8 cellular contexts compared by ENCODE assay signal in genomic region chr11:118010738-118011461, GRCh38. TPM values are rescaled to one million over a fixed set of nuclear protein-coding genes. Genes with fewer than 3 reads are reported as not detected.
A peak's percentile ranks its signal among the peaks of the same experiment; 100 is the strongest.
DNase-seq lines count a peak whose midpoint lies in the region; ATAC-seq, FAIRE-seq and TF ChIP-seq lines count a peak whose summit lies in the region.

No MANE protein-coding gene starts in this region.

- peaks cover 8% of the 10 kb centered on the region for H3K9me3 Mint-ChIP-seq in dendritic cell treated with granulocyte-macrophage colony-stimulating factor and Interleukin-4, amounts not matched to agents 40 ng/mL and 50 ng/mL, for 4 days

- peak overlapping the region; percentile 49 for H3K4me3 Mint-ChIP-seq in dendritic cell treated with granulocyte-macrophage colony-stimulating factor and Interleukin-4, amounts not matched to agents 40 ng/mL and 50 ng/mL, for 4 days

- DNase-seq in G401 (ENCODE audit: low spot score) (peak; percentile 27), gastrocnemius medialis (peak; percentile 35 to 49), RKO (ENCODE audit: low spot score) (no peak), small intestine (no peak), foreskin keratinocyte (no peak)

- TF ChIP-seq POLR2A in gastrocnemius medialis (IDR thresholded peaks at IDR 0.05): no peak

- H3K27me3 ChIP-seq in gastrocnemius medialis (peaks cover 0 to 4% (median 0%) of the 10 kb centered on the region in 3 donors), small intestine (ENCODE audit: control insufficient read depth in 2 of 2, insufficient read depth in 2 of 2, low read length in 2 of 2) (no peaks in the 10 kb centered on the region), foreskin keratinocyte (peaks cover 23% of the 10 kb centered on the region)

- H3K27ac Mint-ChIP-seq in dendritic cell treated with granulocyte-macrophage colony-stimulating factor and Interleukin-4, amounts not matched to agents 40 ng/mL and 50 ng/mL, for 4 days: peak overlapping the region; percentile 92

- no peaks in the 10 kb centered on the region for H3K36me3 ChIP-seq in gastrocnemius medialis
- no peaks in the 10 kb centered on the region for H3K36me3 ChIP-seq in small intestine (ENCODE audit: control insufficient read depth in 2 of 2, insufficient read depth in 2 of 2, low read length in 2 of 2)

- H3K4me1 ChIP-seq in gastrocnemius medialis: no peaks in the 10 kb centered on the region
- no peaks in the 10 kb centered on the region for H3K4me1 ChIP-seq in small intestine (ENCODE audit: control insufficient read depth in 2 of 2, insufficient read depth in 1 of 2, low read depth in 1 of 2, low read length in 1 of 2)
- no peaks in the 10 kb centered on the region for H3K4me1 ChIP-seq in foreskin keratinocyte

- intact Hi-C loops in dendritic cell treated with granulocyte-macrophage colony-stimulating factor and Interleukin-4, amounts not matched to agents 40 ng/mL and 50 ng/mL, for 4 days (cut with micrococcal nuclease): loop anchor here (5.0 kb wide), 1 partner anchor 36 kb away; no protein-coding TSS in a partner anchor
- intact Hi-C loops in gastrocnemius medialis (cut with DNase I; ENCODE audit: low total_unique reads): no loop called here

- H3K4me1 Mint-ChIP-seq in dendritic cell treated with granulocyte-macrophage colony-stimulating factor and Interleukin-4, amounts not matched to agents 40 ng/mL and 50 ng/mL, for 4 days (ENCODE audit: low read depth): peaks cover 99% of the 10 kb centered on the region

- H3K9me3 ChIP-seq in gastrocnemius medialis (no peaks in the 10 kb centered on the region), small intestine (ENCODE audit: control insufficient read depth, low read depth) (no peaks in the 10 kb centered on the region)

- no peaks in the 10 kb centered on the region for H3K27me3 Mint-ChIP-seq in dendritic cell treated with granulocyte-macrophage colony-stimulating factor and Interleukin-4, amounts not matched to agents 40 ng/mL and 50 ng/mL, for 4 days

- in situ Hi-C loops in G401 (cut with HindIII; ENCODE audit: low sequenced_read_pairs) (no loop called here), gastrocnemius medialis (cut with MboI; ENCODE audit: low sequenced_read_pairs in 4 of 4) (no loop called here)

- H3K27ac ChIP-seq in gastrocnemius medialis (peak overlapping the region in 3 of 4 donors; percentile 34 to 49 (median 44)), small intestine (ENCODE audit: low read depth in 1 of 2, low read length in 1 of 2) (peak overlapping the region in 1 of 2 donors; percentile 81), foreskin keratinocyte (no peak overlapping the region)

- H3K4me3 ChIP-seq in gastrocnemius medialis: no peak overlapping the region
- no peak overlapping the region for H3K4me3 ChIP-seq in small intestine (ENCODE audit: low read depth in 1 of 2, low read length in 2 of 2)

- 65 to 74% (median 69%) methylated on average over 21 of the region's 21 CpGs for WGBS in small intestine, 3 donors

- TF ChIP-seq CTCF in gastrocnemius medialis (IDR thresholded peaks at IDR 0.05 in 4 of 5, conservative IDR thresholded peaks at IDR 0.05 in 1 of 5) (no peak), foreskin keratinocyte (conservative IDR thresholded peaks at IDR 0.05) (no peak)

- FAIRE-seq in small intestine (lab: Jason Lieb, UNC): no peak

- no peaks in the 10 kb centered on the region for H3K36me3 Mint-ChIP-seq in dendritic cell treated with granulocyte-macrophage colony-stimulating factor and Interleukin-4, amounts not matched to agents 40 ng/mL and 50 ng/mL, for 4 days (ENCODE audit: low read depth)

- ATAC-seq in GM19463 (IDR thresholded peaks at IDR 0.05; ENCODE audit: unreplicated experiment) (peak; percentile 75), HG03469 (IDR thresholded peaks at IDR 0.05; ENCODE audit: unreplicated experiment) (peak; percentile 46), gastrocnemius medialis (peak; percentile 39 to 40), foreskin keratinocyte (no peak)

RNA-seq across cellular contexts. Expression of gene IL10RA, which starts 24.7 kb away (rescaled TPM):
- total RNA-seq in G401 (2014; rRNA removed; shearing (Covaris generic)): not detected in 2 replicates
- total RNA-seq in gastrocnemius medialis (1 to 10 TPM in 3 of 4 donors, under 1 TPM in 1; 0.73 to 5.5 (median 2.2) TPM), foreskin keratinocyte (0.04 TPM in 1 of 2 replicates, not detected in the other)
- polyA plus RNA-seq in small intestine (1 to 10 TPM; 1.1 to 9.3 (median 4.3) TPM), foreskin keratinocyte (not detected in 2 replicates)

Comparison
In these comparisons a context has a peak if more than half of its experiments do, and no peak if none do; other contexts are left out.
1. DNase-seq: peak in G401 (single experiment) and gastrocnemius medialis (2 of 2); none in RKO (single experiment), small intestine (single experiment) and foreskin keratinocyte (0 of 2).